13 cellular contexts compared by ENCODE assay signal in genomic region chr17:9566067-9566466, GRCh38. TPM values are rescaled to one million over a fixed set of nuclear protein-coding genes. Genes with fewer than 3 reads are reported as not detected.
DNase-seq lines count a peak whose midpoint lies in the region; ATAC-seq and TF ChIP-seq lines count a peak whose summit lies in the region.
"Had no signal": no experiment of that assay in that cellular context is flagged by ENCODE, and none has a peak within 500 bp of the region (broad histone marks: within the 10 kb centered on the region; RNA-seq: fewer than 3 reads in every experiment).

No MANE protein-coding gene starts in this region.

- no peak overlapping the region for H3K4me3 ChIP-seq in DND-41 (ENCODE audit: low read depth in 1 of 2, low read length in 2 of 2)
- H3K4me3 ChIP-seq in effector memory CD4-positive, alpha-beta T cell (ENCODE audit: insufficient read depth, low read depth, low read length, poor library complexity, severe bottlenecking): peak overlapping the region; percentile 23
- H3K4me3 ChIP-seq in endodermal cell (ENCODE audit: low read length): no peak overlapping the region
- H3K4me3 ChIP-seq: MG63, testis had no signal

- H3K36me3 Mint-ChIP-seq in endodermal cell (ENCODE audit: low read depth): peaks cover 55% of the 10 kb centered on the region

- H3K9me3 Mint-ChIP-seq in endodermal cell: peaks cover 3% of the 10 kb centered on the region

- H3K27ac Mint-ChIP-seq in endodermal cell: no peak overlapping the region

- H3K27me3 ChIP-seq in DND-41 (ENCODE audit: insufficient read depth, low read length, poor library complexity) (no peaks in the 10 kb centered on the region), endodermal cell (ENCODE audit: control insufficient read depth, insufficient read depth, low read length, poor library complexity, severe bottlenecking) (no peaks in the 10 kb centered on the region)
- H3K27me3 ChIP-seq in effector memory CD4-positive, alpha-beta T cell (replicated peaks; ENCODE audit: control insufficient read depth, insufficient read depth, low read length, poor library complexity, severe bottlenecking): no peaks in the 10 kb centered on the region
- H3K27me3 ChIP-seq: MG63, testis had no signal

- H3K4me1 ChIP-seq in DND-41 (ENCODE audit: insufficient read depth, low read length): peaks cover 20% of the 10 kb centered on the region
- H3K4me1 ChIP-seq in effector memory CD4-positive, alpha-beta T cell (ENCODE audit: control insufficient read depth, insufficient read depth, low read length, poor library complexity, severe bottlenecking): peaks cover 4% of the 10 kb centered on the region
- H3K4me1 ChIP-seq in endodermal cell (ENCODE audit: control insufficient read depth, insufficient read depth, low read length): no peaks in the 10 kb centered on the region
- H3K4me1 ChIP-seq: testis had no signal

- H3K4me3 Mint-ChIP-seq in endodermal cell: no peak overlapping the region

- H3K79me2 ChIP-seq in DND-41 (ENCODE audit: insufficient read depth, low read length): no peaks in the 10 kb centered on the region

- H3K27ac ChIP-seq in C4-2B (peak overlapping the region; percentile 13; the same call in 1 of the 2 replicates), DND-41 (ENCODE audit: low read length) (peak overlapping the region; percentile 17; the same call in 1 of the 2 replicates), endodermal cell (ENCODE audit: low read depth, low read length) (no peak overlapping the region)
- no peak overlapping the region for H3K27ac ChIP-seq in effector memory CD4-positive, alpha-beta T cell (ENCODE audit: insufficient read depth, low read length, poor library complexity, severe bottlenecking)
- H3K27ac ChIP-seq: testis had no signal

- peak overlapping the region; percentile 50; the same call in 1 of the 2 replicates for H3K4me2 ChIP-seq in DND-41 (ENCODE audit: insufficient read depth, low read length)

- peaks cover 7% of the 10 kb centered on the region for H3K4me1 Mint-ChIP-seq in endodermal cell

- peaks cover 16% of the 10 kb centered on the region; the same call in 1 of the 2 replicates for H3K36me3 ChIP-seq in DND-41 (ENCODE audit: insufficient read depth, low read length)
- H3K36me3 ChIP-seq in effector memory CD4-positive, alpha-beta T cell (ENCODE audit: control insufficient read depth, insufficient read depth, low read length): no peaks in the 10 kb centered on the region
- H3K36me3 ChIP-seq in endodermal cell (ENCODE audit: control insufficient read depth, insufficient read depth, low read length): peaks cover 20% of the 10 kb centered on the region

- no peaks in the 10 kb centered on the region for H3K9me3 ChIP-seq in DND-41 (ENCODE audit: insufficient read depth, low read length, severe bottlenecking)
- no peaks in the 10 kb centered on the region for H3K9me3 ChIP-seq in effector memory CD4-positive, alpha-beta T cell (ENCODE audit: control insufficient read depth, low read length)
- H3K9me3 ChIP-seq in endodermal cell (ENCODE audit: control insufficient read depth, low read length): no peaks in the 10 kb centered on the region
- H3K9me3 ChIP-seq: MG63, testis had no signal

- ATAC-seq in DND-41 (ENCODE audit: insufficient read depth, low read depth): peak; percentile 74
- no peak for ATAC-seq in GM18907 (IDR thresholded peaks at IDR 0.05; ENCODE audit: unreplicated experiment)

- H4K20me1 ChIP-seq in DND-41 (ENCODE audit: insufficient read depth, low read length): 0 out of 2 replicates have a peak, but pooled peaks cover 3% of the 10 kb centered on the region

- DNase-seq in DND-41 (peak; percentile 23), NCI-H748 (lab: John Stamatoyannopoulos, UW; ENCODE audit: unreplicated experiment) (peak; percentile 82), endodermal cell (no peak), dedifferentiated amniotic fluid mesenchymal stem cell (ENCODE audit: extremely low spot score) (no peak)
- no peak for DNase-seq in effector memory CD4-positive, alpha-beta T cell
- DNase-seq: aorta, hippocampal formation, MG63, NCI-H446, small intestine, testis had no signal

- no peak overlapping the region for H3K9ac ChIP-seq in DND-41 (ENCODE audit: low read depth, low read length)
- no peak overlapping the region for H3K9ac ChIP-seq in endodermal cell (ENCODE audit: extremely low read depth, low read length, poor library complexity, severe bottlenecking)

- no peak overlapping the region for H2AFZ ChIP-seq in DND-41 (ENCODE audit: low read depth, low read length)

- 74 to 89% methylated on average over 5 to 7 of the region's 7 CpGs for WGBS in endodermal cell (ENCODE audit: insufficient coverage in 1 of 2, insufficient read length in 1 of 2), 2 experiments

- H3K27me3 Mint-ChIP-seq in endodermal cell (ENCODE audit: insufficient read depth): no peaks in the 10 kb centered on the region

- TF ChIP-seq CTCF in C4-2B (conservative IDR thresholded peaks at IDR 0.05): no peak
- no peak for TF ChIP-seq CTCF in DND-41 (IDR thresholded peaks at IDR 0.05; ENCODE audit: borderline replicate concordance, extremely low read depth, low read length, poor library complexity, severe bottlenecking)
- TF ChIP-seq CTCF in endodermal cell (conservative IDR thresholded peaks at IDR 0.05): no peak

RNA-seq across cellular contexts. Expression of gene STX8, which starts 9.6 kb away (rescaled TPM):
- 10 to 100 TPM; 82.5 to 98.2 TPM for total RNA-seq in endodermal cell
- 64.5 TPM for polyA plus RNA-seq in endodermal cell (2013, experiment 1 of 2)
- 64.3 TPM for polyA plus RNA-seq in endodermal cell (2013, experiment 2 of 2)

RNA-seq across cellular contexts. Expression of gene CFAP52, which starts 10.4 kb away (rescaled TPM):
- total RNA-seq in endodermal cell: under 1 TPM; 0.29 to 0.51 TPM
- polyA plus RNA-seq in endodermal cell (2013, experiment 1 of 2): 0.32 TPM
- polyA plus RNA-seq in endodermal cell (2013, experiment 2 of 2): not detected
- polyA plus RNA-seq: aorta, small intestine had no signal

Comparison
In these comparisons a context has a peak if more than half of its experiments do, and no peak if none do; other contexts are left out.
1. H3K27ac ChIP-seq: peak in C4-2B (single experiment) and DND-41 (single experiment); none in effector memory CD4-positive, alpha-beta T cell (single experiment) and endodermal cell (single experiment).
2. DNase-seq: peak in DND-41 (single experiment) and NCI-H748 (single experiment); none in effector memory CD4-positive, alpha-beta T cell (0 of 3), endodermal cell (single experiment) and dedifferentiated amniotic fluid mesenchymal stem cell (single experiment).